Comparison of ENCODE assay signal across 8 cellular contexts in genomic region chr14:91059576-91060471, GRCh38. TPM values are rescaled to one million over a fixed set of nuclear protein-coding genes. Genes with fewer than 3 reads are reported as not detected.
DNase-seq lines count a peak whose midpoint lies in the region; ATAC-seq and TF ChIP-seq lines count a peak whose summit lies in the region.

No MANE protein-coding gene starts in this region.

- no peaks in the 10 kb centered on the region for H3K9me3 ChIP-seq in endodermal cell (ENCODE audit: control insufficient read depth, low read length)
- no peaks in the 10 kb centered on the region for H3K9me3 ChIP-seq in mucosa of descending colon

- H3K27ac ChIP-seq in endodermal cell (ENCODE audit: low read depth, low read length): peak overlapping the region; percentile 98

- H3K36me3 Mint-ChIP-seq in endodermal cell (ENCODE audit: low read depth): no peaks in the 10 kb centered on the region

- no peaks in the 10 kb centered on the region for H3K27me3 ChIP-seq in endodermal cell (ENCODE audit: control insufficient read depth, insufficient read depth, low read length, poor library complexity, severe bottlenecking)

- H3K36me3 ChIP-seq in endodermal cell (ENCODE audit: control insufficient read depth, insufficient read depth, low read length) (no peaks in the 10 kb centered on the region), mucosa of descending colon (ENCODE audit: low read depth) (peaks cover 8% of the 10 kb centered on the region)

- no peaks in the 10 kb centered on the region for H3K9me3 Mint-ChIP-seq in endodermal cell

- no peak overlapping the region for H3K27ac Mint-ChIP-seq in endodermal cell

- no peak overlapping the region for H3K4me3 Mint-ChIP-seq in endodermal cell

- peak overlapping the region; percentile 84 for H3K9ac ChIP-seq in endodermal cell (ENCODE audit: extremely low read depth, low read length, poor library complexity, severe bottlenecking)

- peak; percentile 42 for TF ChIP-seq CTCF in endodermal cell (conservative IDR thresholded peaks at IDR 0.05)
- TF ChIP-seq CTCF in mucosa of descending colon (IDR thresholded peaks at IDR 0.05): no peak

- ATAC-seq in GM18868 (IDR thresholded peaks at IDR 0.05; ENCODE audit: unreplicated experiment) (peak; percentile 19), HG03159 (IDR thresholded peaks at IDR 0.05; ENCODE audit: unreplicated experiment) (peak; percentile 22), mucosa of descending colon (peak; percentile 64)

- 1 to 2% methylated on average over 23 to 80 of the region's 88 CpGs for WGBS in endodermal cell (ENCODE audit: insufficient coverage in 1 of 2, insufficient read length in 1 of 2), 2 experiments

- H3K4me1 Mint-ChIP-seq in endodermal cell: peaks cover 5% of the 10 kb centered on the region

- no peaks in the 10 kb centered on the region for H3K4me1 ChIP-seq in endodermal cell (ENCODE audit: control insufficient read depth, insufficient read depth, low read length)
- peaks cover 14% of the 10 kb centered on the region for H3K4me1 ChIP-seq in mucosa of descending colon (ENCODE audit: low read depth)

- H3K27me3 Mint-ChIP-seq in endodermal cell (ENCODE audit: insufficient read depth): no peaks in the 10 kb centered on the region

- peak; percentile 33 for DNase-seq in AG08395 (ENCODE audit: low spot score)
- peak; percentile 92 for DNase-seq in NCI-H69 (lab: John Stamatoyannopoulos, UW)
- peak; percentile 59 for DNase-seq in activated CD8-positive, alpha-beta memory T cell treated with anti-CD3 and anti-CD28 coated beads, Interleukin-2, amount 50 U/mL, for 4 hours
- peak; percentile 79 for DNase-seq in endodermal cell
- DNase-seq in mucosa of descending colon: peak; percentile 67 to 84 (median 73)
- peak; percentile 17 to 53 for DNase-seq in stimulated activated CD8-positive, alpha-beta memory T cell treated with anti-CD3 and anti-CD28 coated beads, Interleukin-7, amount 100 ng/mL, for 4 hours (ENCODE audit: low read depth in 2 of 2)

- intact Hi-C loops in mucosa of descending colon (cut with DNase I, micrococcal nuclease): no loop called here

- H3K4me3 ChIP-seq in endodermal cell (ENCODE audit: low read length): peak overlapping the region; percentile 95
- peak overlapping the region; percentile 69 for H3K4me3 ChIP-seq in mucosa of descending colon

RNA-seq across cellular contexts. Expression of gene RPS6KA5, which starts 0.6 kb away (rescaled TPM):
- 1 to 10 TPM; 3.3 to 5.1 TPM for total RNA-seq in endodermal cell
- 4.6 TPM for polyA plus RNA-seq in endodermal cell (2013, experiment 1 of 2)
- 3.6 TPM for polyA plus RNA-seq in endodermal cell (2013, experiment 2 of 2)
- total RNA-seq in mucosa of descending colon: 10 to 100 TPM; 25.0 to 41.5 (median 27.2) TPM

RNA-seq across cellular contexts. Expression of gene DGLUCY, which starts 54.0 kb away (rescaled TPM):
- 10 to 100 TPM; 26.7 to 33.9 TPM for total RNA-seq in endodermal cell
- polyA plus RNA-seq in endodermal cell (2013, experiment 1 of 2): 19.3 TPM
- polyA plus RNA-seq in endodermal cell (2013, experiment 2 of 2): 18.8 TPM
- total RNA-seq in mucosa of descending colon: 100 to 1,000 TPM in 2 of 3 donors, 10 to 100 TPM in 1; 94.0 to 149 (median 114) TPM

Comparison
In these comparisons a context has a peak if more than half of its experiments do, and no peak if none do; other contexts are left out.
1. Peak in every context shown above with its lines: DNase-seq, ATAC-seq, H3K4me3 ChIP-seq and H3K27ac ChIP-seq.
2. DNase-seq: peak in every context shown above with its lines; median percentile 92 in NCI-H69; 79 in endodermal cell; 73 in mucosa of descending colon; 59 in activated CD8-positive, alpha-beta memory T cell treated with anti-CD3 and anti-CD28 coated beads, Interleukin-2, amount 50 U/mL, for 4 hours; 35 in stimulated activated CD8-positive, alpha-beta memory T cell treated with anti-CD3 and anti-CD28 coated beads, Interleukin-7, amount 100 ng/mL, for 4 hours; 33 in AG08395.
3. RNA of gene RPS6KA5, which starts 0.6 kb away (total RNA-seq): 25.0 to 41.5 TPM in mucosa of descending colon; 3.3 to 5.1 TPM in endodermal cell; every median in the first group is over 4 times any median in the second.